Comparison of ENCODE assay signal across 21 cellular contexts in the genomic region with DNA sequence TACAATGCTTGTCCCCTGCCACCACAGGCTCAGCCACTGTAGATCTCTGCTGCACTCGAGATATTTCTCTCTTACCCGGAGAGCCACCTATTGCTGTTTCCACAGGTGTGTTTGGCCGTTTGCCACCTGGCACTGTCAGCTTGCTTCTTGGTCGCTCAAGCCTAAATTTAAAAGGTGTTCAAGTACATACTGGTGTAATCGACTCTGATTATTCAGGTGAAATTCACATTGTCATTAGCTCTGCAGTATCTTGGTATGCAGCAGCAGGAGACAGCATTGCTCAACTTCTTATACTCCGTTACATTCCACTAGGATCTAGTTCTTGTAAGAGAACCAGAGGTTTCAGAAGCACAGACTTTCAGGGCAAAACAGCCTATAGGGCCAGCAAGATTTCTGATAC.
DNase-seq lines count a peak whose midpoint lies in the region; ATAC-seq and TF ChIP-seq lines count a peak whose summit lies in the region.
"Had no signal": no experiment of that assay in that cellular context is flagged by ENCODE, and none has a peak within 500 bp of the region (broad histone marks: within the 10 kb centered on the region; RNA-seq: fewer than 3 reads in every experiment).

No MANE protein-coding gene starts in this region.

- peaks cover 8% of the 10 kb centered on the region for H3K36me3 Mint-ChIP-seq in IgD-negative memory B cell
- H3K36me3 Mint-ChIP-seq in endodermal cell (ENCODE audit: low read depth) = no peaks in the 10 kb centered on the region
- H3K36me3 Mint-ChIP-seq: activated naive CD8-positive, alpha-beta T cell treated with anti-CD3 and anti-CD28 coated beads, Interleukin-2, amount 10 ng/mL, durations not matched to agents 7 days and 5 days had no signal

- no peak for ATAC-seq in GM18873 (IDR thresholded peaks at IDR 0.05; ENCODE audit: low FRiP score, unreplicated experiment)
- ATAC-seq: effector memory CD8-positive, alpha-beta T cell; stimulated activated naive B cell treated with anti-CD40 and anti-IgM and Interleukin-4, amounts not matched to agents 10 μg/mL and 1 μg/mL and 100 μg/mL, for 72 hours had no signal

- H3K4me3 ChIP-seq in endodermal cell (ENCODE audit: low read length) = no peak overlapping the region
- H3K4me3 ChIP-seq in parathyroid adenoma (ENCODE audit: low read depth, low read length) = no peak overlapping the region
- H3K4me3 ChIP-seq: BLaER1, spleen had no signal

- H3K27me3 Mint-ChIP-seq in IgD-negative memory B cell = no peaks in the 10 kb centered on the region
- peaks cover 5% of the 10 kb centered on the region for H3K27me3 Mint-ChIP-seq in endodermal cell (ENCODE audit: insufficient read depth)
- H3K27me3 Mint-ChIP-seq: stimulated activated naive B cell treated with anti-CD40 and anti-IgM and Interleukin-4, amounts not matched to agents 10 μg/mL and 1 μg/mL and 100 μg/mL, for 72 hours had no signal

- no peaks in the 10 kb centered on the region for H3K79me2 ChIP-seq in parathyroid adenoma

- H3K4me1 ChIP-seq in endodermal cell (ENCODE audit: control insufficient read depth, insufficient read depth, low read length) (no peaks in the 10 kb centered on the region), parathyroid adenoma (no peaks in the 10 kb centered on the region)
- H3K4me1 ChIP-seq: BLaER1, spleen had no signal

- no peak overlapping the region for H3K4me3 Mint-ChIP-seq in IgD-negative memory B cell
- H3K4me3 Mint-ChIP-seq in endodermal cell = no peak overlapping the region
- H3K4me3 Mint-ChIP-seq: activated naive CD8-positive, alpha-beta T cell treated with anti-CD3 and anti-CD28 coated beads, Interleukin-2, amount 10 ng/mL, durations not matched to agents 7 days and 5 days; effector memory CD8-positive, alpha-beta T cell; HFFc6; stimulated activated naive B cell treated with anti-CD40 and anti-IgM and Interleukin-4, amounts not matched to agents 10 μg/mL and 1 μg/mL and 100 μg/mL, for 72 hours had no signal

- peaks cover 15 to 34% (median 19%) of the 10 kb centered on the region in 3 donors for H3K4me1 Mint-ChIP-seq in IgD-negative memory B cell
- no peaks in the 10 kb centered on the region for H3K4me1 Mint-ChIP-seq in endodermal cell
- H3K4me1 Mint-ChIP-seq: activated naive CD8-positive, alpha-beta T cell treated with anti-CD3 and anti-CD28 coated beads, Interleukin-2, amount 10 ng/mL, durations not matched to agents 7 days and 5 days had no signal

- H3K9ac ChIP-seq in endodermal cell (ENCODE audit: extremely low read depth, low read length, poor library complexity, severe bottlenecking) = no peak overlapping the region
- H3K9ac ChIP-seq in parathyroid adenoma = no peak overlapping the region
- H3K9ac ChIP-seq: BLaER1 had no signal

- H3K27me3 ChIP-seq in endodermal cell (ENCODE audit: control insufficient read depth, insufficient read depth, low read length, poor library complexity, severe bottlenecking) = no peaks in the 10 kb centered on the region
- no peaks in the 10 kb centered on the region for H3K27me3 ChIP-seq in parathyroid adenoma (ENCODE audit: control insufficient read depth, insufficient read depth, low read length)
- H3K27me3 ChIP-seq: BLaER1, spleen had no signal

- DNase-seq in NCI-H2171 (lab: John Stamatoyannopoulos, UW) (peak; percentile 33), endodermal cell (peak; percentile 24), NCI-H82 (lab: John Stamatoyannopoulos, UW) (no peak)
- DNase-seq in stimulated activated CD4-positive, alpha-beta T cell treated with anti-CD3 and anti-CD28 coated beads, Interleukin-4, amount 100 ng/mL, for 4 hours = no peak
- DNase-seq: activated CD4-positive, alpha-beta T cell treated with anti-CD3 and anti-CD28 coated beads, Interleukin-2, amount 50 U/mL, for 48 hours; activated naive CD8-positive, alpha-beta T cell treated with anti-CD3 and anti-CD28 coated beads, Interleukin-2, amount 10 ng/mL, durations not matched to agents 7 days and 5 days; activated T-cell treated with anti-CD3 and anti-CD28 coated beads, Interleukin-2, amount 50 U/mL, for 48 hours; central memory CD4-positive, alpha-beta T cell; DND-41; effector memory CD8-positive, alpha-beta T cell; HFFc6; hippocampal formation; NCI-H524; spleen; stimulated activated naive B cell treated with anti-CD40 and anti-IgM and Interleukin-4, amounts not matched to agents 10 μg/mL and 1 μg/mL and 100 μg/mL, for 72 hours; SW 1271; trophoblast cell had no signal

- H3K27ac ChIP-seq in endodermal cell (ENCODE audit: low read depth, low read length) (no peak overlapping the region), parathyroid adenoma (no peak overlapping the region)
- H3K27ac ChIP-seq: BLaER1, spleen had no signal

- H2AFZ ChIP-seq in parathyroid adenoma = no peak overlapping the region

- no peaks in the 10 kb centered on the region for H3K9me3 ChIP-seq in endodermal cell (ENCODE audit: control insufficient read depth, low read length)
- no peaks in the 10 kb centered on the region for H3K9me3 ChIP-seq in parathyroid adenoma (ENCODE audit: control insufficient read depth, low read length)

- no peaks in the 10 kb centered on the region for H3K36me3 ChIP-seq in endodermal cell (ENCODE audit: control insufficient read depth, insufficient read depth, low read length)
- H3K36me3 ChIP-seq in parathyroid adenoma (ENCODE audit: control insufficient read depth, insufficient read depth, low read length) = no peaks in the 10 kb centered on the region

- WGBS in endodermal cell (ENCODE audit: insufficient coverage in 1 of 2, insufficient read length in 1 of 2), 2 experiments = 89 to 91% methylated on average over 6 of the region's 6 CpGs

- H3K9me3 Mint-ChIP-seq in IgD-negative memory B cell (peaks cover 0 to 3% (median 0%) of the 10 kb centered on the region in 3 donors), endodermal cell (peaks cover 20% of the 10 kb centered on the region)
- H3K9me3 Mint-ChIP-seq: activated naive CD8-positive, alpha-beta T cell treated with anti-CD3 and anti-CD28 coated beads, Interleukin-2, amount 10 ng/mL, durations not matched to agents 7 days and 5 days; effector memory CD8-positive, alpha-beta T cell had no signal

- H3K27ac Mint-ChIP-seq in IgD-negative memory B cell = peak overlapping the region in 2 of 3 donors; percentile 73 to 84
- H3K27ac Mint-ChIP-seq in endodermal cell = no peak overlapping the region
- H3K27ac Mint-ChIP-seq: activated naive CD8-positive, alpha-beta T cell treated with anti-CD3 and anti-CD28 coated beads, Interleukin-2, amount 10 ng/mL, durations not matched to agents 7 days and 5 days; effector memory CD8-positive, alpha-beta T cell; HFFc6; stimulated activated naive B cell treated with anti-CD40 and anti-IgM and Interleukin-4, amounts not matched to agents 10 μg/mL and 1 μg/mL and 100 μg/mL, for 72 hours had no signal

- H3K4me2 ChIP-seq in parathyroid adenoma (ENCODE audit: low read length) = peak overlapping the region; percentile 3
- H3K4me2 ChIP-seq: BLaER1 had no signal

- TF ChIP-seq CTCF in endodermal cell (conservative IDR thresholded peaks at IDR 0.05) = no peak
- TF ChIP-seq CTCF in parathyroid adenoma (IDR thresholded peaks at IDR 0.05) = no peak

Comparison
In these comparisons a context has a peak if more than half of its experiments do, and no peak if none do; other contexts are left out.
1. DNase-seq: peak in NCI-H2171 (single experiment) and endodermal cell (single experiment); none in NCI-H82 (single experiment) and stimulated activated CD4-positive, alpha-beta T cell treated with anti-CD3 and anti-CD28 coated beads, Interleukin-4, amount 100 ng/mL, for 4 hours (0 of 2).